ENCODE assay signal across 17 cellular contexts in genomic region chr9:96045811-96046210, GRCh38.
"Had no signal": no experiment of that assay in that cellular context is flagged by ENCODE, and none has a peak within 500 bp of the region (broad histone marks: within the 10 kb centered on the region; RNA-seq: fewer than 3 reads in every experiment).

No MANE protein-coding gene starts in this region.

- H3K27me3 ChIP-seq: dorsolateral prefrontal cortex, esophagus muscularis mucosa, gastroesophageal sphincter had no signal

- H3K27ac ChIP-seq: coronary artery, esophagus muscularis mucosa, foreskin keratinocyte, gastroesophageal sphincter, heart right ventricle, left lung, lower lobe of right lung had no signal

- H3K9me3 ChIP-seq: esophagus muscularis mucosa, gastroesophageal sphincter, heart right ventricle, left lung, lower lobe of right lung had no signal

- H3K9me3 Mint-ChIP-seq: memory B cell had no signal

- H3K36me3 ChIP-seq: esophagus muscularis mucosa, gastroesophageal sphincter, heart right ventricle, left lung, lower lobe of right lung had no signal

- H3K4me3 ChIP-seq: coronary artery, dorsolateral prefrontal cortex, esophagus muscularis mucosa, gastroesophageal sphincter, heart right ventricle, left lung, lower lobe of right lung had no signal

- H3K36me3 Mint-ChIP-seq: memory B cell had no signal

- H3K4me3 Mint-ChIP-seq: memory B cell had no signal

- H3K4me1 ChIP-seq: foreskin keratinocyte, left lung had no signal

- H3K27ac Mint-ChIP-seq: memory B cell had no signal

- H3K4me1 Mint-ChIP-seq: memory B cell had no signal

- DNase-seq: dermis blood vessel endothelial cell; effector CD4-positive, alpha-beta T cell; effector memory CD4-positive, alpha-beta T cell; foreskin keratinocyte; heart right ventricle; hippocampal formation; left cardiac atrium; left lung; left ventricle myocardium superior; lower lobe of right lung; mesendoderm; midbrain had no signal

- ATAC-seq: foreskin keratinocyte, gastroesophageal sphincter, heart right ventricle, left cardiac atrium, left lung, left ventricle myocardium superior, lower lobe of right lung had no signal
